Comparison of ENCODE assay signal across 9 cellular contexts in genomic region chr7:103952408-103952807, GRCh38. TPM values are rescaled to one million over a fixed set of nuclear protein-coding genes. Genes with fewer than 3 reads are reported as not detected.
"Had no signal": no experiment of that assay in that cellular context is flagged by ENCODE, and none has a peak within 500 bp of the region (broad histone marks: within the 10 kb centered on the region; RNA-seq: fewer than 3 reads in every experiment).

No MANE protein-coding gene starts in this region.

- FAIRE-seq: HepG2, HTR-8/SVneo, K562 had no signal

- H3K27ac ChIP-seq: HL-60, KMS-11 had no signal

- H3K9ac ChIP-seq: KMS-11 had no signal

- H3K4me2 ChIP-seq: KMS-11 had no signal

- H3K4me3 ChIP-seq: K562 had no signal

- DNase-seq: IMR-90, KBM-7, KG1 had no signal

RNA-seq across cellular contexts. Expression of gene RELN, which starts 37.0 kb away (rescaled TPM):
- polyA plus RNA-seq: IgD-negative memory B cell had no signal
